31 cellular contexts compared by ENCODE assay signal in the genomic region with DNA sequence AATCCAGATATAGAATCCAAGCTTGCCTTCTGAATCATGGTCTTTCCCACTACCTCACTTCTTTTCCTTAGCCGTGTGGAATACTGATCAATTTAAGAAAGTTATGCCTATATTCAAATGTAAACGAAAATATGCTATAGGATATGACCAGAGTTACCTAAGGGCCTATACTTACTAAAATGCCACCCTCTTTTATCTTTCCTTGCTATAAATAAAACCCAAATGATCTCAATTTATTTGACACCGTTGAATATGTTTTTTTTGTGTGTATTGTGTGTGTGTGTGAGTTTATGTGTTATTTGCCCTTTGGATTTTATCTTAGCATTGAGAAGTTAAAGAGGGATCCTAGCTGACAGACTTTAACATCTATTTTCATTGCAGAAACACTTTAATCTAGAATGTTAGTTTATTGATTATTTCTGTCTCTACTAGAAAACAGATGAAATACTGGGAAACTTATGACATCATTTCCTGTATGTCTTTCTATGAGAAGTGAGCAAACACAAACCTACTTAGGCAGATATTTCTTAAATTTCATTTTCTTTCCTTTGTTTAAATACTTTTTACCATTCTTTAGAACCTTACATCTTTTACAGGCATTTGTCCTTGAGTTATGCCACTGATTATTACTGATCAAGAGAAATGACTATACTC. TPM values are rescaled to one million over a fixed set of nuclear protein-coding genes. Genes with fewer than 3 reads are reported as not detected.
DNase-seq lines count a peak whose midpoint lies in the region; ATAC-seq, FAIRE-seq and TF ChIP-seq lines count a peak whose summit lies in the region.
"Had no signal": no experiment of that assay in that cellular context is flagged by ENCODE, and none has a peak within 500 bp of the region (broad histone marks: within the 10 kb centered on the region; RNA-seq: fewer than 3 reads in every experiment).

No MANE protein-coding gene starts in this region.

- no peak overlapping the region for H2AFZ ChIP-seq in K562 (ENCODE audit: low read depth, low read length)

- H3K9me1 ChIP-seq in K562 (ENCODE audit: control insufficient read depth, insufficient read depth, low read length): no peaks in the 10 kb centered on the region

- TF ChIP-seq CTCF in A549 (IDR thresholded peaks at IDR 0.05) (no peak), K562 (IDR thresholded peaks at IDR 0.05 in 2 of 3, conservative IDR thresholded peaks at IDR 0.05 in 1 of 3; ENCODE audit: insufficient read depth in 2 of 3, low read depth in 1 of 3, low read length in 3 of 3) (no peak)

- ATAC-seq in A549 (no peak), K562 (no peak), GM18517 (IDR thresholded peaks at IDR 0.05; ENCODE audit: unreplicated experiment) (no peak)
- ATAC-seq: GM12878 had no signal

- no peaks in the 10 kb centered on the region for H3K36me3 ChIP-seq in K562 (ENCODE audit: control insufficient read depth, insufficient read depth, low read length)
- H3K36me3 ChIP-seq: BE2C, BLaER1 had no signal

- FAIRE-seq in A549 (lab: Jason Lieb, UNC) (no peak), H54 (lab: Jason Lieb, UNC) (peak; percentile 57), K562 (lab: Jason Lieb, UNC) (no peak)
- FAIRE-seq: GM12878, GM12892, GM18507, GM19239 had no signal

- BruUV-seq in K562 (replicated peaks; lab: Mats Ljungman, UMichigan): no TSS peak

- 12% methylated on average over 3 of the region's 3 CpGs for WGBS in A549 (ENCODE audit: missing lambda C conversion rate)
- 0% methylated on average over 3 of the region's 3 CpGs for WGBS in K562 (ENCODE audit: insufficient coverage, low coverage, missing lambda C conversion rate)

- H3K9me3 ChIP-seq in A549 (no peaks in the 10 kb centered on the region), K562 (replicated peaks; ENCODE audit: control insufficient read depth, insufficient read depth, low read depth, low read length) (no peaks in the 10 kb centered on the region)
- H3K9me3 ChIP-seq: BE2C, BLaER1 had no signal

- POLR2A ChIA-PET in A549 (lab: Yijun Ruan, JAX) (no interaction called here), K562 (lab: Yijun Ruan, JAX) (interaction anchor here (0.7 kb wide), 1 partner anchor 9 kb away, joined by 3 read pairs; no protein-coding TSS in a partner anchor)

- H3K4me3 ChIP-seq in A549: no peak overlapping the region
- no peak overlapping the region for H3K4me3 ChIP-seq in K562
- H3K4me3 ChIP-seq: BLaER1, GM12878 had no signal

- no peaks in the 10 kb centered on the region for H3K79me2 ChIP-seq in K562 (ENCODE audit: control insufficient read depth, insufficient read depth, low read length)

- H3K27ac ChIP-seq in A549: no peak overlapping the region
- no peak overlapping the region for H3K27ac ChIP-seq in K562 (ENCODE audit: extremely low read depth, low read depth, low read length)
- H3K27ac ChIP-seq: BLaER1 had no signal

- TF ChIP-seq EP300 in A549 (IDR thresholded peaks at IDR 0.05) (no peak), K562 (IDR thresholded peaks at IDR 0.05; ENCODE audit: low read length) (no peak)

- no peak for TF ChIP-seq POLR2A in A549 (IDR thresholded peaks at IDR 0.05; ENCODE audit: low read length)
- TF ChIP-seq POLR2A in H54 (IDR thresholded peaks at IDR 0.05; ENCODE audit: low read depth, low read length): no peak
- no peak for TF ChIP-seq POLR2A in K562 (conservative IDR thresholded peaks at IDR 0.05)

- CTCF ChIA-PET in A549 (lab: Yijun Ruan, JAX): no interaction called here
- CTCF ChIA-PET in K562 (lab: Yijun Ruan, JAX; ENCODE audit: low intra/inter-chr PET ratio): no interaction called here

- no peak overlapping the region for H3K4me2 ChIP-seq in A549
- H3K4me2 ChIP-seq in K562 (ENCODE audit: insufficient read depth, low read length): no peak overlapping the region
- H3K4me2 ChIP-seq: BLaER1 had no signal

- no peak for TF ChIP-seq RAD21 in A549 (conservative IDR thresholded peaks at IDR 0.05 in 1 of 2, IDR thresholded peaks at IDR 0.05 in 1 of 2)
- TF ChIP-seq RAD21 in K562 (CRISPR knock-in tag; conservative IDR thresholded peaks at IDR 0.05 in 1 of 2, IDR thresholded peaks at IDR 0.05 in 1 of 2): no peak

- H3K9ac ChIP-seq in K562 (ENCODE audit: insufficient read depth in 1 of 2, low read depth in 2 of 2, low read length in 2 of 2): no peak overlapping the region
- H3K9ac ChIP-seq: BLaER1 had no signal

- DNase-seq in A549 (ENCODE audit: low read depth in 1 of 2, low spot score in 1 of 2): no peak
- DNase-seq in H54 (ENCODE audit: insufficient read length, low spot score): no peak
- no peak for DNase-seq in K562 (ENCODE audit: extremely low read depth in 1 of 4, low spot score in 3 of 4)
- DNase-seq in T1000 (lab: John Stamatoyannopoulos, UW): no peak
- DNase-seq in 8988T: no peak
- DNase-seq: ACHN; BE2C; C1 segment of cervical spinal cord; CD4-positive, alpha-beta memory T cell; CD4-positive, CD25-positive, alpha-beta regulatory T cell; CD8-positive, alpha-beta memory T cell; COR-L47; DMS 273 treated with DMSO at 0.1 percent for 48 hours; DMS153; DMS53; DMS79; DND-41; EL; GDM1 had no signal

- intact Hi-C loops in K562 (cut with micrococcal nuclease): no loop called here

- no peaks in the 10 kb centered on the region for H3K4me1 ChIP-seq in A549
- no peaks in the 10 kb centered on the region for H3K4me1 ChIP-seq in K562 (replicated peaks in 1 of 2; ENCODE audit: control insufficient read depth in 2 of 2, insufficient read depth in 2 of 2, low read length in 2 of 2)
- H3K4me1 ChIP-seq: BE2C, BLaER1 had no signal

- no peaks in the 10 kb centered on the region for H3K27me3 ChIP-seq in K562 (ENCODE audit: control insufficient read depth in 2 of 2, insufficient read depth in 2 of 2, low read length in 2 of 2)
- H3K27me3 ChIP-seq: BLaER1 had no signal

- in situ Hi-C loops in K562 (cut with MboI): no loop called here

- no peaks in the 10 kb centered on the region for H4K20me1 ChIP-seq in K562 (replicated peaks; ENCODE audit: control insufficient read depth, insufficient read depth, low read length)
- H4K20me1 ChIP-seq: BLaER1 had no signal

RNA-seq across cellular contexts. Expression of a gene that starts 2.0 kb away (rescaled TPM):
- polyA plus RNA-seq in A549 (2011; rRNA removed) (not detected in 2 replicates), A549 (2017; fragmentation: RNase III; extraction: RNeasy Plus Mini Kit Qiagen cat#74134 plus additional on column Dnase treatment) (not detected in 3 replicates), K562 (2011; rRNA removed) (not detected in 2 replicates), K562 (2014; fragmentation: Illumina TruSeq; extraction: Trizol) (not detected in 2 replicates), K562 (2014; fragmentation: Nextera tagmentation; extraction: Ambion mirVana) (not detected), K562 (2014; rRNA removed) (not detected in 2 replicates)
- not detected in 2 replicates for polyA plus RNA-seq in A549 (2012; cell fraction: cytosol; rRNA removed)
- not detected in 2 replicates for polyA plus RNA-seq in A549 (2012; cell fraction: nucleus; rRNA removed)
- polyA minus RNA-seq in A549 (2011; rRNA and poly(A)+ RNA removed): 0.24 and 0.45 TPM in 2 replicates
- not detected in 2 replicates for total RNA-seq in K562 (2011; cell fraction: chromatin; rRNA removed; ENCODE audit: low replicate concordance)
- total RNA-seq in K562 (2011; cell fraction: nucleolus; rRNA removed): not detected in 2 replicates
- not detected in 2 replicates for total RNA-seq in K562 (2011; cell fraction: nucleoplasm; rRNA removed)
- total RNA-seq in K562 (2014; rRNA removed) (not detected in 2 replicates), K562 (2014; rRNA removed; fragmentation: Illumina TruSeq; extraction: Trizol) (not detected in 2 replicates), K562 (2015; rRNA removed; fragmentation: Illumina TruSeq; extraction: Trizol) (not detected in 2 replicates), K562 (2021) (not detected in 2 replicates)
- polyA plus RNA-seq in K562 (2011; cell fraction: cytosol; rRNA removed): not detected in 2 replicates
- polyA plus RNA-seq in K562 (2011; cell fraction: nucleus; rRNA removed): not detected in 2 replicates
- polyA plus RNA-seq in K562 (2012): not detected in 2 replicates
- not detected in 2 replicates for polyA minus RNA-seq in K562 (2011; rRNA and poly(A)+ RNA removed)
- not detected in 2 replicates for polyA minus RNA-seq in K562 (2011; cell fraction: cytosol; rRNA and poly(A)+ RNA removed)
- polyA minus RNA-seq in K562 (2011; cell fraction: nucleus; rRNA and poly(A)+ RNA removed): not detected in 2 replicates
- total RNA-seq: A172; A673; CD4-positive, alpha-beta memory T cell; CD4-positive, CD25-positive, alpha-beta regulatory T cell; CD8-positive, alpha-beta memory T cell; Daoy; G401 had no signal
- polyA plus RNA-seq: AG04450; CD14-positive monocyte; CD4-positive, alpha-beta memory T cell; CD8-positive, alpha-beta memory T cell had no signal

RNA-seq across cellular contexts. Expression of a gene that starts 4.9 kb away (rescaled TPM):
- polyA plus RNA-seq in A549 (2011; rRNA removed) (not detected in 2 replicates), A549 (2017; fragmentation: RNase III; extraction: RNeasy Plus Mini Kit Qiagen cat#74134 plus additional on column Dnase treatment) (not detected in 3 replicates), K562 (2011; rRNA removed) (not detected in 2 replicates), K562 (2014; fragmentation: Illumina TruSeq; extraction: Trizol) (not detected in 2 replicates), K562 (2014; fragmentation: Nextera tagmentation; extraction: Ambion mirVana) (not detected), K562 (2014; rRNA removed) (not detected in 2 replicates)
- not detected in 2 replicates for polyA plus RNA-seq in A549 (2012; cell fraction: cytosol; rRNA removed)
- polyA plus RNA-seq in A549 (2012; cell fraction: nucleus; rRNA removed): not detected in 2 replicates
- polyA minus RNA-seq in A549 (2011; rRNA and poly(A)+ RNA removed): 0.19 TPM in 1 of 2 replicates, not detected in the other
- not detected in 2 replicates for total RNA-seq in K562 (2011; cell fraction: chromatin; rRNA removed; ENCODE audit: low replicate concordance)
- total RNA-seq in K562 (2011; cell fraction: nucleolus; rRNA removed): not detected in 2 replicates
- total RNA-seq in K562 (2011; cell fraction: nucleoplasm; rRNA removed): not detected in 2 replicates
- total RNA-seq in K562 (2014; rRNA removed) (not detected in 2 replicates), K562 (2014; rRNA removed; fragmentation: Illumina TruSeq; extraction: Trizol) (not detected in 2 replicates), K562 (2015; rRNA removed; fragmentation: Illumina TruSeq; extraction: Trizol) (not detected in 2 replicates), K562 (2021) (not detected in 2 replicates)
- not detected in 2 replicates for polyA plus RNA-seq in K562 (2011; cell fraction: cytosol; rRNA removed)
- polyA plus RNA-seq in K562 (2011; cell fraction: nucleus; rRNA removed): not detected in 2 replicates
- not detected in 2 replicates for polyA plus RNA-seq in K562 (2012)
- polyA minus RNA-seq in K562 (2011; rRNA and poly(A)+ RNA removed): not detected in 2 replicates
- not detected in 2 replicates for polyA minus RNA-seq in K562 (2011; cell fraction: cytosol; rRNA and poly(A)+ RNA removed)
- not detected in 2 replicates for polyA minus RNA-seq in K562 (2011; cell fraction: nucleus; rRNA and poly(A)+ RNA removed)
- total RNA-seq: A172; A673; CD4-positive, alpha-beta memory T cell; CD4-positive, CD25-positive, alpha-beta regulatory T cell; CD8-positive, alpha-beta memory T cell; Daoy; G401; GM12878 had no signal
- polyA plus RNA-seq: CD14-positive monocyte; CD4-positive, alpha-beta memory T cell; CD4-positive, CD25-positive, alpha-beta regulatory T cell; CD8-positive, alpha-beta memory T cell; GM12878 had no signal

RNA-seq across cellular contexts. Expression of a gene that starts 9.6 kb away (rescaled TPM):
- polyA plus RNA-seq in A549 (2011; rRNA removed): not detected in 2 replicates
- polyA plus RNA-seq in A549 (2012; cell fraction: cytosol; rRNA removed): not detected in 2 replicates
- not detected in 2 replicates for polyA plus RNA-seq in A549 (2012; cell fraction: nucleus; rRNA removed)
- not detected in 3 replicates for polyA plus RNA-seq in A549 (2017; fragmentation: RNase III; extraction: RNeasy Plus Mini Kit Qiagen cat#74134 plus additional on column Dnase treatment)
- polyA minus RNA-seq in A549 (2011; rRNA and poly(A)+ RNA removed): 0.45 TPM in 1 of 2 replicates, not detected in the other
- total RNA-seq in K562 (2011; cell fraction: chromatin; rRNA removed; ENCODE audit: low replicate concordance): not detected in 2 replicates
- not detected in 2 replicates for total RNA-seq in K562 (2011; cell fraction: nucleolus; rRNA removed)
- total RNA-seq in K562 (2011; cell fraction: nucleoplasm; rRNA removed): not detected in 2 replicates
- total RNA-seq in K562 (2014; rRNA removed): not detected in 2 replicates
- total RNA-seq in K562 (2014; rRNA removed; fragmentation: Illumina TruSeq; extraction: Trizol): not detected in 2 replicates
- total RNA-seq in K562 (2015; rRNA removed; fragmentation: Illumina TruSeq; extraction: Trizol): not detected in 2 replicates
- not detected in 2 replicates for total RNA-seq in K562 (2021)
- polyA plus RNA-seq in K562 (2011; rRNA removed): not detected in 2 replicates
- not detected in 2 replicates for polyA plus RNA-seq in K562 (2011; cell fraction: cytosol; rRNA removed)
- polyA plus RNA-seq in K562 (2011; cell fraction: nucleus; rRNA removed): not detected in 2 replicates
- polyA plus RNA-seq in K562 (2012): not detected in 2 replicates
- polyA plus RNA-seq in K562 (2014; fragmentation: Illumina TruSeq; extraction: Trizol): not detected in 2 replicates
- polyA plus RNA-seq in K562 (2014; fragmentation: Nextera tagmentation; extraction: Ambion mirVana): not detected
- polyA plus RNA-seq in K562 (2014; rRNA removed): not detected in 2 replicates
- not detected in 2 replicates for polyA minus RNA-seq in K562 (2011; rRNA and poly(A)+ RNA removed)
- polyA minus RNA-seq in K562 (2011; cell fraction: cytosol; rRNA and poly(A)+ RNA removed): not detected in 2 replicates
- not detected in 2 replicates for polyA minus RNA-seq in K562 (2011; cell fraction: nucleus; rRNA and poly(A)+ RNA removed)
- total RNA-seq: A172; A673; CD4-positive, alpha-beta memory T cell; CD4-positive, CD25-positive, alpha-beta regulatory T cell; CD8-positive, alpha-beta memory T cell; Daoy; G401; GM12878 had no signal
- polyA plus RNA-seq: AG04450; CD14-positive monocyte; CD4-positive, alpha-beta memory T cell; CD4-positive, CD25-positive, alpha-beta regulatory T cell; CD8-positive, alpha-beta memory T cell; GM12878 had no signal

RNA-seq across cellular contexts. Expression of a gene that starts 14.1 kb away (rescaled TPM):
- polyA plus RNA-seq in A549 (2011; rRNA removed) (0.67 and 0.71 TPM in 2 replicates), A549 (2017; fragmentation: RNase III; extraction: RNeasy Plus Mini Kit Qiagen cat#74134 plus additional on column Dnase treatment) (0.09 to 0.14 TPM in 2 of 3 replicates, not detected in the other), K562 (2011; rRNA removed) (not detected in 2 replicates), K562 (2014; fragmentation: Illumina TruSeq; extraction: Trizol) (not detected in 2 replicates), K562 (2014; fragmentation: Nextera tagmentation; extraction: Ambion mirVana) (not detected), K562 (2014; rRNA removed) (not detected in 2 replicates)
- polyA plus RNA-seq in A549 (2012; cell fraction: cytosol; rRNA removed): not detected in 2 replicates
- 0.12 and 0.14 TPM in 2 replicates for polyA plus RNA-seq in A549 (2012; cell fraction: nucleus; rRNA removed)
- polyA minus RNA-seq in A549 (2011; rRNA and poly(A)+ RNA removed): 0.24 and 0.54 TPM in 2 replicates
- total RNA-seq in K562 (2011; cell fraction: chromatin; rRNA removed; ENCODE audit: low replicate concordance): 0.86 TPM in 1 of 2 replicates, not detected in the other
- total RNA-seq in K562 (2011; cell fraction: nucleolus; rRNA removed): not detected in 2 replicates
- 1.6 TPM in 1 of 2 replicates, not detected in the other for total RNA-seq in K562 (2011; cell fraction: nucleoplasm; rRNA removed)
- total RNA-seq in K562 (2014; rRNA removed) (not detected in 2 replicates), K562 (2014; rRNA removed; fragmentation: Illumina TruSeq; extraction: Trizol) (0.16 and 0.22 TPM in 2 replicates), K562 (2015; rRNA removed; fragmentation: Illumina TruSeq; extraction: Trizol) (0.51 and 0.53 TPM in 2 replicates), K562 (2021) (not detected in 2 replicates)
- polyA plus RNA-seq in K562 (2011; cell fraction: cytosol; rRNA removed): not detected in 2 replicates
- polyA plus RNA-seq in K562 (2011; cell fraction: nucleus; rRNA removed): 0.18 TPM in 1 of 2 replicates, not detected in the other
- not detected in 2 replicates for polyA plus RNA-seq in K562 (2012)
- not detected in 2 replicates for polyA minus RNA-seq in K562 (2011; rRNA and poly(A)+ RNA removed)
- not detected in 2 replicates for polyA minus RNA-seq in K562 (2011; cell fraction: cytosol; rRNA and poly(A)+ RNA removed)
- 0.33 and 0.54 TPM in 2 replicates for polyA minus RNA-seq in K562 (2011; cell fraction: nucleus; rRNA and poly(A)+ RNA removed)
- total RNA-seq: A172; CD4-positive, CD25-positive, alpha-beta regulatory T cell; Daoy; G401 had no signal
- polyA plus RNA-seq: CD14-positive monocyte; CD4-positive, alpha-beta memory T cell; CD4-positive, CD25-positive, alpha-beta regulatory T cell; CD8-positive, alpha-beta memory T cell had no signal

RNA-seq across cellular contexts. Expression of a gene that starts 37.3 kb away (rescaled TPM):
- polyA plus RNA-seq in A549 (2011; rRNA removed): 5.7 and 6.4 TPM in 2 replicates
- polyA plus RNA-seq in A549 (2012; cell fraction: cytosol; rRNA removed): 1.4 and 1.6 TPM in 2 replicates
- 6.3 and 10.2 TPM in 2 replicates for polyA plus RNA-seq in A549 (2012; cell fraction: nucleus; rRNA removed)
- 1.6 to 2.5 TPM (median 2.2 TPM) in 3 replicates for polyA plus RNA-seq in A549 (2017; fragmentation: RNase III; extraction: RNeasy Plus Mini Kit Qiagen cat#74134 plus additional on column Dnase treatment)
- 5.7 and 7.6 TPM in 2 replicates for polyA minus RNA-seq in A549 (2011; rRNA and poly(A)+ RNA removed)
- 3.4 and 14.1 TPM in 2 replicates for total RNA-seq in K562 (2011; cell fraction: chromatin; rRNA removed; ENCODE audit: low replicate concordance)
- 1.7 and 2.0 TPM in 2 replicates for total RNA-seq in K562 (2011; cell fraction: nucleolus; rRNA removed)
- 2.7 and 5.8 TPM in 2 replicates for total RNA-seq in K562 (2011; cell fraction: nucleoplasm; rRNA removed)
- total RNA-seq in K562 (2014; rRNA removed): 0.45 and 1.6 TPM in 2 replicates
- 2.6 and 2.8 TPM in 2 replicates for total RNA-seq in K562 (2014; rRNA removed; fragmentation: Illumina TruSeq; extraction: Trizol)
- total RNA-seq in K562 (2015; rRNA removed; fragmentation: Illumina TruSeq; extraction: Trizol): 3.0 and 3.1 TPM in 2 replicates
- total RNA-seq in K562 (2021): 1.6 and 2.1 TPM in 2 replicates
- polyA plus RNA-seq in K562 (2011; rRNA removed): 0.89 and 2.8 TPM in 2 replicates
- 1.00 and 1.3 TPM in 2 replicates for polyA plus RNA-seq in K562 (2011; cell fraction: cytosol; rRNA removed)
- 11.6 and 16.5 TPM in 2 replicates for polyA plus RNA-seq in K562 (2011; cell fraction: nucleus; rRNA removed)
- polyA plus RNA-seq in K562 (2012): 2.3 and 2.8 TPM in 2 replicates
- 3.2 and 5.0 TPM in 2 replicates for polyA plus RNA-seq in K562 (2014; fragmentation: Illumina TruSeq; extraction: Trizol)
- 1 to 10 TPM; 1.8 to 3.3 TPM for polyA plus RNA-seq in K562 (2014; fragmentation: Nextera tagmentation; extraction: Ambion mirVana)
- 1.4 TPM in 2 replicates for polyA plus RNA-seq in K562 (2014; rRNA removed)
- polyA minus RNA-seq in K562 (2011; rRNA and poly(A)+ RNA removed): 1.1 and 4.0 TPM in 2 replicates
- not detected in 2 replicates for polyA minus RNA-seq in K562 (2011; cell fraction: cytosol; rRNA and poly(A)+ RNA removed)
- 3.9 and 9.1 TPM in 2 replicates for polyA minus RNA-seq in K562 (2011; cell fraction: nucleus; rRNA and poly(A)+ RNA removed)
- polyA plus RNA-seq: CD14-positive monocyte had no signal
